Comparison of ENCODE assay signal across 15 cellular contexts in genomic region chr7:34850681-34851080, GRCh38.
DNase-seq lines count a peak whose midpoint lies in the region; ATAC-seq, FAIRE-seq and TF ChIP-seq lines count a peak whose summit lies in the region.
"Had no signal": no experiment of that assay in that cellular context is flagged by ENCODE, and none has a peak within 500 bp of the region (broad histone marks: within the 10 kb centered on the region; RNA-seq: fewer than 3 reads in every experiment).

No MANE protein-coding gene starts in this region.

- H3K9me1 ChIP-seq in K562 (ENCODE audit: control insufficient read depth, insufficient read depth, low read length) = no peaks in the 10 kb centered on the region

- DNase-seq in EL (peak; percentile 25), K562 (ENCODE audit: extremely low read depth in 1 of 4, low spot score in 3 of 4) (no peak), lung (ENCODE audit: low spot score) (peak; percentile 6), NCI-H2196 (lab: John Stamatoyannopoulos, UW; ENCODE audit: unreplicated experiment) (no peak), frontal cortex (ENCODE audit: low spot score in 2 of 2) (no peak), RCC 7860 (ENCODE audit: low spot score) (no peak), H4 (ENCODE audit: low spot score) (no peak)
- DNase-seq: CD8-positive, alpha-beta T cell; COR-L47; DMS153; DMS79 treated with DMSO at 0.1 percent for 48 hours; GM23248; H7 had no signal

- intact Hi-C loops in K562 (cut with micrococcal nuclease) = no loop called here

- TF ChIP-seq EP300 in K562 (IDR thresholded peaks at IDR 0.05; ENCODE audit: low read length) = no peak

- TF ChIP-seq POLR2A in K562 (conservative IDR thresholded peaks at IDR 0.05) = no peak

- no peaks in the 10 kb centered on the region for H3K79me2 ChIP-seq in K562 (ENCODE audit: control insufficient read depth, insufficient read depth, low read length)

- no peaks in the 10 kb centered on the region for H4K20me1 ChIP-seq in K562 (replicated peaks; ENCODE audit: control insufficient read depth, insufficient read depth, low read length)

- in situ Hi-C loops in K562 (cut with MboI) = no loop called here

- TF ChIP-seq RAD21 in K562 (CRISPR knock-in tag; conservative IDR thresholded peaks at IDR 0.05 in 1 of 2, IDR thresholded peaks at IDR 0.05 in 1 of 2) = no peak

- FAIRE-seq in K562 (lab: Jason Lieb, UNC) = no peak
- FAIRE-seq in frontal cortex (lab: Jason Lieb, UNC) = no peak
- no peak for FAIRE-seq in RCC 7860 (lab: Jason Lieb, UNC)
- FAIRE-seq: D721Med had no signal

- H3K27me3 ChIP-seq in K562 (ENCODE audit: control insufficient read depth in 2 of 2, insufficient read depth in 2 of 2, low read length in 2 of 2) (no peaks in the 10 kb centered on the region), lung (ENCODE audit: control insufficient read depth, insufficient read depth) (no peaks in the 10 kb centered on the region)

- H3K9me3 ChIP-seq in K562 (replicated peaks; ENCODE audit: control insufficient read depth, insufficient read depth, low read depth, low read length) (no peaks in the 10 kb centered on the region), lung (ENCODE audit: control insufficient read depth in 2 of 2, insufficient read depth in 1 of 2, low read length in 1 of 2) (no peaks in the 10 kb centered on the region)

- H3K36me3 ChIP-seq in K562 (ENCODE audit: control insufficient read depth, insufficient read depth, low read length) = no peaks in the 10 kb centered on the region
- H3K36me3 ChIP-seq in lung (ENCODE audit: control insufficient read depth in 2 of 2, insufficient read depth in 2 of 2, low read length in 2 of 2) = no peaks in the 10 kb centered on the region

- H3K4me2 ChIP-seq in K562 (ENCODE audit: insufficient read depth, low read length) = no peak overlapping the region

- POLR2A ChIA-PET in K562 (lab: Yijun Ruan, JAX) = no interaction called here

- H2AFZ ChIP-seq in K562 (ENCODE audit: low read depth, low read length) = no peak overlapping the region
- H2AFZ ChIP-seq: GM23248 had no signal

- CTCF ChIA-PET in K562 (lab: Yijun Ruan, JAX; ENCODE audit: low intra/inter-chr PET ratio) = no interaction called here

- no peak overlapping the region for H3K9ac ChIP-seq in K562 (ENCODE audit: insufficient read depth in 1 of 2, low read depth in 2 of 2, low read length in 2 of 2)
- H3K9ac ChIP-seq: GM23248 had no signal

- 7% methylated on average over 6 of the region's 8 CpGs for WGBS in K562 (ENCODE audit: insufficient coverage, low coverage, missing lambda C conversion rate)
- WGBS in lung, 2 donors = 43 to 45% methylated on average over 8 of the region's 8 CpGs

- BruUV-seq in K562 (replicated peaks; lab: Mats Ljungman, UMichigan) = no TSS peak

- H3K4me1 ChIP-seq in K562 (replicated peaks in 1 of 2; ENCODE audit: control insufficient read depth in 2 of 2, insufficient read depth in 2 of 2, low read length in 2 of 2) (peaks cover 0 to 6% of the 10 kb centered on the region in 2 experiments; a peak in 1 of 5 replicates), lung (ENCODE audit: control insufficient read depth in 2 of 2, insufficient read depth in 2 of 2, low read length in 2 of 2) (no peaks in the 10 kb centered on the region)

- no peak overlapping the region for H3K4me3 ChIP-seq in K562
- H3K4me3 ChIP-seq in lung = no peak overlapping the region
- H3K4me3 ChIP-seq: GM23248 had no signal

- no peak for TF ChIP-seq CTCF in K562 (IDR thresholded peaks at IDR 0.05 in 2 of 3, conservative IDR thresholded peaks at IDR 0.05 in 1 of 3; ENCODE audit: insufficient read depth in 2 of 3, low read depth in 1 of 3, low read length in 3 of 3)
- no peak for TF ChIP-seq CTCF in lung (IDR thresholded peaks at IDR 0.05; ENCODE audit: control extremely low read depth, extremely low read depth)

- ATAC-seq in K562 (no peak), lung (ENCODE audit: insufficient read depth, low FRiP score) (no peak)
- ATAC-seq: CD8-positive, alpha-beta T cell had no signal

- H3K27ac ChIP-seq in K562 (ENCODE audit: extremely low read depth, low read depth, low read length) (no peak overlapping the region), lung (ENCODE audit: low read depth in 1 of 2, low read length in 1 of 2) (no peak overlapping the region)
- H3K27ac ChIP-seq: GM23248, HL-60 had no signal

TF ChIP-seq in K562, 482 proteins besides CTCF, POLR2A, EP300 and RAD21:
- TF ChIP-seq NR0B1 (IDR thresholded peaks at IDR 0.05; ENCODE audit: partially characterized antibody) = no peak
- TF ChIP-seq ZNF431 (CRISPR knock-in tag; IDR thresholded peaks at IDR 0.05) = no peak
- TF ChIP-seq ZNF655 (CRISPR knock-in tag; IDR thresholded peaks at IDR 0.05) = no peak
- no peak for TF ChIP-seq ZNF184 (CRISPR knock-in tag; IDR thresholded peaks at IDR 0.05)
- no peak for TF ChIP-seq KHSRP (IDR thresholded peaks at IDR 0.05)
- TF ChIP-seq IRF9 (tag; IDR thresholded peaks at IDR 0.05) = no peak
- TF ChIP-seq L3MBTL2 (IDR thresholded peaks at IDR 0.05) = 0 out of 2 replicates have a peak, but pooled peaks have one; percentile 19

Comparison
In these comparisons a context has a peak if more than half of its experiments do, and no peak if none do; other contexts are left out.
1. DNase-seq: peak in EL (single experiment) and lung (single experiment); none in K562 (0 of 4), NCI-H2196 (single experiment), frontal cortex (0 of 2), RCC 7860 (single experiment) and H4 (single experiment).